ENCODE assay signal across 19 cellular contexts in genomic region chr5:50738864-50739263, GRCh38.
A peak's percentile ranks its signal among the peaks of the same experiment; 100 is the strongest.
DNase-seq lines count a peak whose midpoint lies in the region; ATAC-seq and TF ChIP-seq lines count a peak whose summit lies in the region.
"Had no signal": no experiment of that assay in that cellular context is flagged by ENCODE, and none has a peak within 500 bp of the region (broad histone marks: within the 10 kb centered on the region; RNA-seq: fewer than 3 reads in every experiment).

No MANE protein-coding gene starts in this region.

- no peaks in the 10 kb centered on the region for H3K27me3 Mint-ChIP-seq in GM23338 (ENCODE audit: insufficient read depth, low read depth, poor library complexity)
- H3K27me3 Mint-ChIP-seq in T-cell, result no peaks in the 10 kb centered on the region

- H3K4me3 Mint-ChIP-seq in GM23338, result no peak overlapping the region
- no peak overlapping the region for H3K4me3 Mint-ChIP-seq in T-cell

- H3K4me1 Mint-ChIP-seq in GM23338 (peaks cover 46% of the 10 kb centered on the region), T-cell (peaks cover 67 to 69% (median 67%) of the 10 kb centered on the region in 3 donors)

- TF ChIP-seq CTCF in GM23338 (conservative IDR thresholded peaks at IDR 0.05; ENCODE audit: low read depth in 2 of 2) (no peak), heart left ventricle (IDR thresholded peaks at IDR 0.05) (no peak), lower lobe of right lung (IDR thresholded peaks at IDR 0.05) (no peak)

- H3K9me2 ChIP-seq in GM23338 (ENCODE audit: insufficient read depth), result no peaks in the 10 kb centered on the region

- no peaks in the 10 kb centered on the region for H3K79me1 ChIP-seq in trophoblast cell (ENCODE audit: low read length)

- no peak overlapping the region for H4K91ac ChIP-seq in trophoblast cell (ENCODE audit: low read depth, low read length)

- no peak overlapping the region for H3K4me2 ChIP-seq in GM23338
- no peak overlapping the region for H3K4me2 ChIP-seq in trophoblast cell (ENCODE audit: low read length)

- peak overlapping the region; percentile 49 for H2BK12ac ChIP-seq in trophoblast cell (ENCODE audit: low read length)

- H3K27ac Mint-ChIP-seq in GM23338 (peak overlapping the region; percentile 58; the same call in 1 of the 2 replicates), T-cell (peak overlapping the region; percentile 54 to 85)

- H3K36me3 ChIP-seq in GM23338 (ENCODE audit: insufficient read depth), result no peaks in the 10 kb centered on the region
- no peaks in the 10 kb centered on the region for H3K36me3 ChIP-seq in trophoblast cell (ENCODE audit: control insufficient read depth in 1 of 2, insufficient read depth in 2 of 2, low read length in 2 of 2)
- no peaks in the 10 kb centered on the region for H3K36me3 ChIP-seq in heart left ventricle
- H3K36me3 ChIP-seq in lower lobe of right lung, result no peaks in the 10 kb centered on the region
- H3K36me3 ChIP-seq: BE2C, SJCRH30 had no signal

- no peak overlapping the region for H4K12ac ChIP-seq in trophoblast cell (ENCODE audit: low read depth, low read length)

- no peak overlapping the region for H3K27ac ChIP-seq in GM23338 (ENCODE audit: low read depth)
- no peak overlapping the region for H3K27ac ChIP-seq in trophoblast cell (ENCODE audit: low read depth, low read length)
- H3K27ac ChIP-seq in heart left ventricle, result no peak overlapping the region
- H3K27ac ChIP-seq in lower lobe of right lung, result no peak overlapping the region
- H3K27ac ChIP-seq: HL-60, SJCRH30 had no signal

- H3K9ac ChIP-seq in trophoblast cell (ENCODE audit: low read length), result no peak overlapping the region

- H3K23ac ChIP-seq in trophoblast cell (ENCODE audit: low read length), result no peak overlapping the region

- no peak overlapping the region for H3K4me3 ChIP-seq in GM23338
- no peak overlapping the region for H3K4me3 ChIP-seq in trophoblast cell (ENCODE audit: low read depth, low read length)
- no peak overlapping the region for H3K4me3 ChIP-seq in heart left ventricle
- no peak overlapping the region for H3K4me3 ChIP-seq in lower lobe of right lung
- H3K4me3 ChIP-seq: SJCRH30 had no signal

- H3K27me3 ChIP-seq in GM23338 (ENCODE audit: insufficient read depth) (no peaks in the 10 kb centered on the region), trophoblast cell (ENCODE audit: insufficient read depth, low read length) (no peaks in the 10 kb centered on the region), heart left ventricle (no peaks in the 10 kb centered on the region), lower lobe of right lung (ENCODE audit: low read depth) (no peaks in the 10 kb centered on the region)
- H3K27me3 ChIP-seq: BE2C, SJCRH30 had no signal

- POLR2A ChIA-PET in T-cell (lab: Charles Lee), result interaction anchor here (0.6 to 1.3 kb wide), 5 partner anchors 28 to 304 kb away, joined by 3 to 5 read pairs (median 3); no protein-coding TSS in a partner anchor

- no peak overlapping the region for H2BK5ac ChIP-seq in trophoblast cell (ENCODE audit: low read depth, low read length, poor library complexity)

- no peak overlapping the region for H4K8ac ChIP-seq in trophoblast cell (ENCODE audit: low read depth, low read length)

- intact Hi-C loops in heart left ventricle (cut with DNase I) (no loop called here), lower lobe of right lung (cut with DNase I) (no loop called here)

- H3F3A ChIP-seq in GM23338 (replicated peaks; ENCODE audit: low read depth), result no peaks in the 10 kb centered on the region

- no peaks in the 10 kb centered on the region for H4K20me1 ChIP-seq in GM23338 (replicated peaks; ENCODE audit: insufficient read depth)

- no peak overlapping the region for H2BK120ac ChIP-seq in trophoblast cell (ENCODE audit: insufficient read depth, low read length, poor library complexity)

- ATAC-seq in GM23338, result peak; percentile 92
- no peak for ATAC-seq in T-cell (replicated peaks in 1 of 4)
- no peak for ATAC-seq in activated CD4-positive, CD25-positive, alpha-beta regulatory T cell treated with anti-CD3 and anti-CD28 coated beads, Interleukin-2, amount 50 U/mL, for 24 hours
- no peak for ATAC-seq in heart left ventricle
- ATAC-seq in lower lobe of right lung, result no peak

- H3K4me1 ChIP-seq in GM23338 (ENCODE audit: insufficient read depth) (peaks cover 17% of the 10 kb centered on the region), trophoblast cell (ENCODE audit: control insufficient read depth in 1 of 2, insufficient read depth in 2 of 2, low read length in 2 of 2) (peaks cover 2 to 3% of the 10 kb centered on the region in 2 experiments), heart left ventricle (peaks cover 0 to 19% (median 0%) of the 10 kb centered on the region in 12 donors), lower lobe of right lung (no peaks in the 10 kb centered on the region)
- H3K4me1 ChIP-seq: BE2C, SJCRH30 had no signal

- no peak overlapping the region for H2AK5ac ChIP-seq in trophoblast cell (ENCODE audit: low read length)

- no peak overlapping the region for H3K18ac ChIP-seq in trophoblast cell (ENCODE audit: low read length)

- DNase-seq in GM23338 (ENCODE audit: low spot score), result peak; percentile 62
- DNase-seq in T-cell, result no peak
- DNase-seq in iPS DF 19.7 (ENCODE audit: low read depth, low spot score), result peak; percentile 28
- DNase-seq in trophoblast cell, result no peak
- DNase-seq in heart left ventricle, result no peak
- no peak for DNase-seq in lower lobe of right lung
- DNase-seq: BE2C; GOT3; KG1; NCI-H1092 treated with DMSO at 0.1 percent for 48 hours; NCI-H1694 treated with DMSO at 0.1 percent for 48 hours; NCI-H345; NCI-H526 treated with DMSO at 0.1 percent for 48 hours; NK-92 treated with Interleukin-12 subunit alpha and Interleukin-12 subunit beta, amount 100 ng/mL, for 24 hours; OCI-M1; RPMI8226; SJCRH30 had no signal

- CTCF ChIA-PET in T-cell (lab: Charles Lee), result interaction anchor here (0.7 to 2.2 kb wide), 4 partner anchors 13 to 18 kb away, joined by 3 to 5 read pairs (median 3); no protein-coding TSS in a partner anchor

- peaks cover 86% of the 10 kb centered on the region for H3K79me2 ChIP-seq in GM23338 (replicated peaks; ENCODE audit: insufficient read depth)
- H3K79me2 ChIP-seq in trophoblast cell (ENCODE audit: control insufficient read depth, insufficient read depth, low read length, poor library complexity), result peaks cover 1% of the 10 kb centered on the region

- no CpG with 5 or more reads among the region's 1 CpG for WGBS in trophoblast cell (ENCODE audit: extremely low coverage, insufficient coverage, insufficient read length)
- 84 to 89% (median 86%) methylated on average over 1 of the region's 1 CpG for WGBS in heart left ventricle, 4 donors

- peak overlapping the region; percentile 79 for H3K4ac ChIP-seq in trophoblast cell (ENCODE audit: low read depth, low read length)

- H2AFZ ChIP-seq in GM23338 (no peak overlapping the region), trophoblast cell (ENCODE audit: insufficient read depth, low read length, poor library complexity) (no peak overlapping the region)

- no peaks in the 10 kb centered on the region for H3K36me3 Mint-ChIP-seq in GM23338 (ENCODE audit: low read depth)
- H3K36me3 Mint-ChIP-seq in T-cell, result peaks cover 11% of the 10 kb centered on the region

- H3K9me3 ChIP-seq in trophoblast cell (ENCODE audit: insufficient read depth, low read depth, low read length), result no peaks in the 10 kb centered on the region
- H3K9me3 ChIP-seq in heart left ventricle, result no peaks in the 10 kb centered on the region
- H3K9me3 ChIP-seq in lower lobe of right lung, result no peaks in the 10 kb centered on the region
- H3K9me3 ChIP-seq: BE2C, SJCRH30 had no signal

- no peak overlapping the region for H3K14ac ChIP-seq in trophoblast cell (ENCODE audit: low read length)

- H3K9me3 Mint-ChIP-seq in GM23338 (no peaks in the 10 kb centered on the region), T-cell (peaks cover 0 to 4% (median 3%) of the 10 kb centered on the region in 3 donors)

- no peak for TF ChIP-seq POLR2A in heart left ventricle (IDR thresholded peaks at IDR 0.05)

TF ChIP-seq in GM23338, 12 proteins besides CTCF, POLR2A, EP300 and RAD21 (continues in another document):
- TF ChIP-seq EZH2phosphoT487 (IDR thresholded peaks at IDR 0.05; ENCODE audit: unreplicated experiment), result no peak

Comparison
In these comparisons a context has a peak if more than half of its experiments do, and no peak if none do; other contexts are left out.
1. DNase-seq: peak in GM23338 (single experiment) and iPS DF 19.7 (single experiment); none in T-cell (0 of 34), trophoblast cell (0 of 2), heart left ventricle (0 of 5) and lower lobe of right lung (single experiment).